ENCODE assay signal across 27 cellular contexts in genomic region chr7:121304259-121304658, GRCh38. TPM values are rescaled to one million over a fixed set of nuclear protein-coding genes. Genes with fewer than 3 reads are reported as not detected.
DNase-seq lines count a peak whose midpoint lies in the region; ATAC-seq, FAIRE-seq and TF ChIP-seq lines count a peak whose summit lies in the region.
"Had no signal": no experiment of that assay in that cellular context is flagged by ENCODE, and none has a peak within 500 bp of the region (broad histone marks: within the 10 kb centered on the region; RNA-seq: fewer than 3 reads in every experiment).

No MANE protein-coding gene starts in this region.

- no peaks in the 10 kb centered on the region for H3K27me3 Mint-ChIP-seq in nephron (ENCODE audit: low read depth)

- H3K27ac Mint-ChIP-seq in nephron = peak overlapping the region in 2 of 3 experiments; percentile 4 to 38
- H3K27ac Mint-ChIP-seq: CD14-positive monocyte; CD8-positive, alpha-beta memory T cell; IgD-negative memory B cell had no signal

- H3K4me1 ChIP-seq in HCT116 (ENCODE audit: control insufficient read depth in 1 of 2, insufficient read depth in 2 of 2, low read length in 2 of 2) (peaks cover 58 to 83% of the 10 kb centered on the region in 2 experiments), K562 (replicated peaks in 1 of 2; ENCODE audit: control insufficient read depth in 2 of 2, insufficient read depth in 2 of 2, low read length in 2 of 2) (no peaks in the 10 kb centered on the region), mammary epithelial cell (ENCODE audit: insufficient read depth, low read length) (peaks cover 19% of the 10 kb centered on the region)
- H3K4me1 ChIP-seq: BE2C had no signal

- CTCF ChIA-PET in HCT116 (lab: Charles Lee) (interaction anchor here (1.0 to 1.4 kb wide), 2 partner anchors 92 to 176 kb away, joined by 3 to 4 read pairs; partner anchors contain the start of gene FAM3C), K562 (lab: Yijun Ruan, JAX; ENCODE audit: low intra/inter-chr PET ratio) (no interaction called here), mammary epithelial cell (lab: Charles Lee; ENCODE audit: low non-redundant PET) (no interaction called here)

- no peak overlapping the region for H3K4me3 ChIP-seq in HCT116 (replicated peaks in 1 of 2; ENCODE audit: low read depth in 1 of 2, low read length in 2 of 2)
- H3K4me3 ChIP-seq in K562 = no peak overlapping the region
- H3K4me3 ChIP-seq in mammary epithelial cell (replicated peaks in 1 of 3; ENCODE audit: insufficient read depth in 1 of 3, low read depth in 2 of 3, low read length in 3 of 3) = no peak overlapping the region
- H3K4me3 ChIP-seq: SJCRH30 had no signal

- TF ChIP-seq RAD21 in HCT116 (IDR thresholded peaks at IDR 0.05; ENCODE audit: low read depth) (no peak), K562 (CRISPR knock-in tag; conservative IDR thresholded peaks at IDR 0.05 in 1 of 2, IDR thresholded peaks at IDR 0.05 in 1 of 2) (no peak)

- H4K20me1 ChIP-seq in HCT116 (ENCODE audit: insufficient read depth) (no peaks in the 10 kb centered on the region), K562 (replicated peaks; ENCODE audit: control insufficient read depth, insufficient read depth, low read length) (no peaks in the 10 kb centered on the region), mammary epithelial cell (ENCODE audit: insufficient read depth, low read length) (no peaks in the 10 kb centered on the region)

- WGBS in K562 (ENCODE audit: insufficient coverage, low coverage, missing lambda C conversion rate) = 40% methylated on average over 1 of the region's 1 CpG
- 100% methylated on average over 1 of the region's 1 CpG for WGBS in mammary epithelial cell (ENCODE audit: low coverage, missing lambda C conversion rate)

- dilution Hi-C loops in mammary epithelial cell (cut with HindIII; ENCODE audit: low sequenced_read_pairs) = loop anchor here (5.0 kb wide), 1 partner anchor 37 kb away; no protein-coding TSS in a partner anchor

- H3K36me3 ChIP-seq in HCT116 (ENCODE audit: control insufficient read depth in 1 of 2, insufficient read depth in 2 of 2, low read length in 2 of 2) (peaks cover 0 to 6% of the 10 kb centered on the region in 2 experiments; a peak in 1 of 4 replicates), K562 (ENCODE audit: control insufficient read depth, insufficient read depth, low read length) (peaks cover 7% of the 10 kb centered on the region; the same call in 1 of the 3 replicates), mammary epithelial cell (ENCODE audit: insufficient read depth, low read length) (no peaks in the 10 kb centered on the region)
- H3K36me3 ChIP-seq: BE2C, SJCRH30 had no signal

- TF ChIP-seq CTCF in HCT116 (IDR thresholded peaks at IDR 0.05 in 2 of 3, conservative IDR thresholded peaks at IDR 0.05 in 1 of 3; ENCODE audit: borderline replicate concordance in 1 of 3, insufficient read depth in 1 of 3, low read depth in 2 of 3, low read length in 2 of 3) (no peak), K562 (IDR thresholded peaks at IDR 0.05 in 2 of 3, conservative IDR thresholded peaks at IDR 0.05 in 1 of 3; ENCODE audit: insufficient read depth in 2 of 3, low read depth in 1 of 3, low read length in 3 of 3) (no peak), nephron (IDR thresholded peaks at IDR 0.05; ENCODE audit: unreplicated experiment in 3 of 3) (no peak), mammary epithelial cell (conservative IDR thresholded peaks at IDR 0.05 in 1 of 2, IDR thresholded peaks at IDR 0.05 in 1 of 2; ENCODE audit: extremely low read depth in 1 of 2, insufficient read depth in 1 of 2, low read depth in 1 of 2, low read length in 2 of 2) (no peak)

- in situ Hi-C loops in K562 (cut with MboI) = no loop called here
- in situ Hi-C loops in mammary epithelial cell (cut with MboI; ENCODE audit: low sequenced_read_pairs in 2 of 2) = no loop called here

- POLR2A ChIA-PET in HCT116 (lab: Charles Lee) = interaction anchor here (1.2 kb wide), 1 partner anchor 9 kb away, joined by 5 read pairs; no protein-coding TSS in a partner anchor
- POLR2A ChIA-PET in K562 (lab: Yijun Ruan, JAX) = interaction anchor here (0.6 to 0.7 kb wide), 2 partner anchors 26 to 92 kb away, joined by 3 read pairs; partner anchors contain the start of gene FAM3C

- RAD21 ChIA-PET in HCT116 (lab: Charles Lee; ENCODE audit: low non-redundant PET in 1 of 2, low total read pairs in 2 of 2, uncharacterized antibody in 2 of 2, unreplicated experiment in 2 of 2) = no interaction called here

- 0 out of 2 replicates have a peak overlapping the region, but pooled peaks have one; percentile 11 for H3K4me2 ChIP-seq in HCT116 (ENCODE audit: low read length)
- H3K4me2 ChIP-seq in K562 (ENCODE audit: insufficient read depth, low read length) = no peak overlapping the region
- H3K4me2 ChIP-seq in mammary epithelial cell (ENCODE audit: insufficient read depth, low read depth, low read length) = no peak overlapping the region

- H3K36me3 Mint-ChIP-seq in nephron (ENCODE audit: low read depth) = no peaks in the 10 kb centered on the region
- H3K36me3 Mint-ChIP-seq: CD14-positive monocyte; CD8-positive, alpha-beta memory T cell had no signal

- H3K9me3 ChIP-seq in HCT116 (ENCODE audit: control insufficient read depth in 1 of 2, insufficient read depth in 1 of 2, low read depth in 1 of 2, low read length in 2 of 2) (no peaks in the 10 kb centered on the region), K562 (replicated peaks; ENCODE audit: control insufficient read depth, insufficient read depth, low read depth, low read length) (no peaks in the 10 kb centered on the region), mammary epithelial cell (replicated peaks; ENCODE audit: insufficient read depth, low read length) (no peaks in the 10 kb centered on the region)
- H3K9me3 ChIP-seq: BE2C, SJCRH30 had no signal

- no TSS peak for BruUV-seq in HCT116 (replicated peaks; lab: Mats Ljungman, UMichigan)
- BruUV-seq in K562 (replicated peaks; lab: Mats Ljungman, UMichigan) = no TSS peak
- BruUV-seq in mammary epithelial cell (replicated peaks; lab: Mats Ljungman, UMichigan) = no TSS peak

- no peaks in the 10 kb centered on the region for H3K9me2 ChIP-seq in HCT116 (ENCODE audit: insufficient read depth)

- H3K79me2 ChIP-seq in HCT116 (ENCODE audit: insufficient read depth, low read length) = no peaks in the 10 kb centered on the region
- H3K79me2 ChIP-seq in K562 (ENCODE audit: control insufficient read depth, insufficient read depth, low read length) = no peaks in the 10 kb centered on the region
- H3K79me2 ChIP-seq in mammary epithelial cell (ENCODE audit: insufficient read depth, low read length) = no peaks in the 10 kb centered on the region

- peaks cover 33% of the 10 kb centered on the region for H3K4me1 Mint-ChIP-seq in nephron
- H3K4me1 Mint-ChIP-seq: CD14-positive monocyte; CD8-positive, alpha-beta memory T cell had no signal

- no peak overlapping the region for H3K9ac ChIP-seq in HCT116 (ENCODE audit: low read length)
- H3K9ac ChIP-seq in K562 (ENCODE audit: insufficient read depth in 1 of 2, low read depth in 2 of 2, low read length in 2 of 2) = no peak overlapping the region
- H3K9ac ChIP-seq in mammary epithelial cell (ENCODE audit: insufficient read depth, low read length) = no peak overlapping the region

- DNase-seq in HCT116 (ENCODE audit: low read depth, low spot score) = no peak
- DNase-seq in NCI-H526 treated with DMSO at 0.1 percent for 48 hours (lab: John Stamatoyannopoulos, UW) = peak; percentile 74
- no peak for DNase-seq in K562 (ENCODE audit: extremely low read depth in 1 of 4, low spot score in 3 of 4)
- DNase-seq in NCI-H2029 (lab: John Stamatoyannopoulos, UW) = no peak
- no peak for DNase-seq in mammary epithelial cell
- DNase-seq: 8988T; ACHN; BE2C; CD8-positive, alpha-beta memory T cell; DMS79 treated with DMSO at 0.1 percent for 48 hours; GF-D8; Karpas-422; NCI-H1092 treated with DMSO at 0.1 percent for 48 hours; NCI-H1436 treated with DMSO at 0.1 percent for 48 hours; NCI-H187 treated with DMSO at 0.1 percent for 48 hours; NCI-H2107; NCI-H524; NCI-H82; NK-92 treated with Interleukin-12 subunit alpha and Interleukin-12 subunit beta, amount 100 ng/mL, for 24 hours; PC-3; SJCRH30 had no signal

- H3K4me3 Mint-ChIP-seq in nephron = no peak overlapping the region
- H3K4me3 Mint-ChIP-seq: CD14-positive monocyte; CD8-positive, alpha-beta memory T cell had no signal

- H3K9me3 Mint-ChIP-seq in nephron = no peaks in the 10 kb centered on the region
- H3K9me3 Mint-ChIP-seq: CD8-positive, alpha-beta memory T cell had no signal

- intact Hi-C loops in HCT116 (cut with micrococcal nuclease) (no loop called here), K562 (cut with micrococcal nuclease) (no loop called here), mammary epithelial cell (cut with micrococcal nuclease) (no loop called here)

- TF ChIP-seq POLR2A in HCT116 (IDR thresholded peaks at IDR 0.05; ENCODE audit: borderline replicate concordance, extremely low read depth, insufficient read depth, insufficient read length) (no peak), K562 (conservative IDR thresholded peaks at IDR 0.05) (no peak; the same call in none of the 2 replicates)

- H3K9me1 ChIP-seq in K562 (ENCODE audit: control insufficient read depth, insufficient read depth, low read length) = no peaks in the 10 kb centered on the region

- H2AFZ ChIP-seq in HCT116 (ENCODE audit: low read depth, low read length, poor library complexity, severe bottlenecking) (no peak overlapping the region), K562 (ENCODE audit: low read depth, low read length) (no peak overlapping the region), mammary epithelial cell (ENCODE audit: low read depth, low read length) (no peak overlapping the region)

- ATAC-seq in HCT116 = no peak
- no peak for ATAC-seq in K562
- ATAC-seq in GM21367 (IDR thresholded peaks at IDR 0.05; ENCODE audit: unreplicated experiment) = no peak
- ATAC-seq: PC-3 had no signal

- no peak for FAIRE-seq in K562 (lab: Jason Lieb, UNC)
- FAIRE-seq: GM12891, H54 had no signal

- H3K27me3 ChIP-seq in HCT116 (ENCODE audit: insufficient read depth, low read length) (no peaks in the 10 kb centered on the region), K562 (ENCODE audit: control insufficient read depth in 2 of 2, insufficient read depth in 2 of 2, low read length in 2 of 2) (no peaks in the 10 kb centered on the region), mammary epithelial cell (ENCODE audit: insufficient read depth, low read length) (no peaks in the 10 kb centered on the region)
- H3K27me3 ChIP-seq: SJCRH30 had no signal

- H3K27ac ChIP-seq in HCT116 (ENCODE audit: low read depth, low read length) (peak overlapping the region; percentile 96; the same call in 1 of the 2 replicates), K562 (ENCODE audit: extremely low read depth, low read depth, low read length) (no peak overlapping the region), mammary epithelial cell (ENCODE audit: insufficient read depth, low read depth, low read length) (no peak overlapping the region)
- H3K27ac ChIP-seq: SJCRH30 had no signal

- TF ChIP-seq EP300 in K562 (IDR thresholded peaks at IDR 0.05; ENCODE audit: low read length) = no peak

RNA-seq across cellular contexts. Expression of gene WNT16, which starts 24.5 kb away (rescaled TPM):
- total RNA-seq in HCT116 (2021; ENCODE audit: unreplicated experiment) (152 TPM), K562 (2014; rRNA removed) (not detected in 2 replicates), K562 (2014; rRNA removed; fragmentation: Illumina TruSeq; extraction: Trizol) (not detected in 2 replicates), K562 (2015; rRNA removed; fragmentation: Illumina TruSeq; extraction: Trizol) (not detected in 2 replicates), K562 (2021) (not detected in 2 replicates), mammary epithelial cell (not detected)
- polyA plus RNA-seq in HCT116 (2012) = 89.8 and 100 TPM in 2 replicates
- total RNA-seq in K562 (2011; cell fraction: chromatin; rRNA removed; ENCODE audit: low replicate concordance) = not detected in 2 replicates
- not detected in 2 replicates for total RNA-seq in K562 (2011; cell fraction: nucleolus; rRNA removed)
- not detected in 2 replicates for total RNA-seq in K562 (2011; cell fraction: nucleoplasm; rRNA removed)
- polyA plus RNA-seq in K562 (2011; rRNA removed) (not detected in 2 replicates), K562 (2014; fragmentation: Illumina TruSeq; extraction: Trizol) (not detected in 2 replicates), K562 (2014; fragmentation: Nextera tagmentation; extraction: Ambion mirVana) (under 1 TPM; 0.06 to 0.07 TPM), K562 (2014; rRNA removed) (not detected in 2 replicates), mammary epithelial cell (not detected)
- polyA plus RNA-seq in K562 (2011; cell fraction: cytosol; rRNA removed) = not detected in 2 replicates
- polyA plus RNA-seq in K562 (2011; cell fraction: nucleus; rRNA removed) = not detected in 2 replicates
- 0.05 and 0.15 TPM in 2 replicates for polyA plus RNA-seq in K562 (2012)
- polyA minus RNA-seq in K562 (2011; rRNA and poly(A)+ RNA removed) = not detected in 2 replicates
- not detected in 2 replicates for polyA minus RNA-seq in K562 (2011; cell fraction: cytosol; rRNA and poly(A)+ RNA removed)
- not detected in 2 replicates for polyA minus RNA-seq in K562 (2011; cell fraction: nucleus; rRNA and poly(A)+ RNA removed)
- polyA minus RNA-seq in mammary epithelial cell = not detected
- total RNA-seq: PC-3 had no signal
- polyA plus RNA-seq: CD14-positive monocyte; CD8-positive, alpha-beta memory T cell had no signal

Comparison
In these comparisons a context has a peak if more than half of its experiments do, and no peak if none do; other contexts are left out.
1. RNA of gene WNT16, which starts 24.5 kb away (total RNA-seq): 152 TPM in HCT116 (single experiment); not detected in K562 and not detected in mammary epithelial cell; every median in the first group is over 100 times any median in the second.